In the genomic region with DNA sequence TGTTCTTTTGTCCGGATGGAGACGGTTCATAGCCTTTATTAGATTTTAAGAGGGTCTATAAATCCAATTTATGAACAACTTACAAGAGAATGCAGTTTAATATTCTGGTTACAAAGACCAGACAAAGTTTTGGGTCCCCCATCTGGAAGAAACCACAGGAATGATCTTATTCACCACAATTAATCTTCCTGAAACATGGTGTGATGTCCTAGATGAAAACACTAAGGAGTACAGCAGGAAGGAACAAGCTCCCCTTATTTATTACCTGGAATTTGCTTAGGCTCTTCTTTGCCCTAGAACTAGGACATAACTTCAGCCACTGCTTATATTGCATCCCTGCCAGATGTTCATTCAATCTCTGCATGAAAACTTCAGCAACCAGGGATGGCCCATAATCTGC, we compare ENCODE assay signal across 26 cellular contexts. TPM values are rescaled to one million over a fixed set of nuclear protein-coding genes. Genes with fewer than 3 reads are reported as not detected.
DNase-seq lines count a peak whose midpoint lies in the region; ATAC-seq and TF ChIP-seq lines count a peak whose summit lies in the region.
"Had no signal": no experiment of that assay in that cellular context is flagged by ENCODE, and none has a peak within 500 bp of the region (broad histone marks: within the 10 kb centered on the region; RNA-seq: fewer than 3 reads in every experiment).

No MANE protein-coding gene starts in this region.

- peaks cover 8% of the 10 kb centered on the region for H3K4me1 Mint-ChIP-seq in nephron

- TF ChIP-seq CTCF in BJ (IDR thresholded peaks at IDR 0.05; ENCODE audit: insufficient read depth, low read depth, low read length) (no peak), choroid plexus epithelial cell (conservative IDR thresholded peaks at IDR 0.05; ENCODE audit: low read depth, low read length) (no peak), nephron (IDR thresholded peaks at IDR 0.05; ENCODE audit: unreplicated experiment in 3 of 3) (no peak), dorsolateral prefrontal cortex (IDR thresholded peaks at IDR 0.05 in 54 of 56, conservative IDR thresholded peaks at IDR 0.05 in 2 of 56; ENCODE audit: low read depth in 1 of 56, partially characterized antibody in 56 of 56) (no peak), mucosa of descending colon (IDR thresholded peaks at IDR 0.05) (no peak)

- CTCF ChIA-PET in BJ (lab: Yijun Ruan, JAX) = no interaction called here

- no peak overlapping the region for H3K27ac ChIP-seq in dorsolateral prefrontal cortex
- H3K27ac ChIP-seq: A549, BLaER1 had no signal

- H3K4me1 ChIP-seq in mucosa of descending colon (ENCODE audit: low read depth) = no peaks in the 10 kb centered on the region
- H3K4me1 ChIP-seq: A549, Caco-2 had no signal

- H3K27ac Mint-ChIP-seq in nephron = peak overlapping the region in 2 of 3 experiments; percentile 17 to 52
- H3K27ac Mint-ChIP-seq: CD4-positive, alpha-beta T cell had no signal

- no peaks in the 10 kb centered on the region for H3K27me3 Mint-ChIP-seq in nephron (ENCODE audit: low read depth)
- H3K27me3 Mint-ChIP-seq: CD4-positive, alpha-beta T cell had no signal

- H3K4me3 ChIP-seq in BJ (ENCODE audit: low read depth, low read length) (no peak overlapping the region), choroid plexus epithelial cell (ENCODE audit: low read depth, low read length) (no peak overlapping the region), dorsolateral prefrontal cortex (no peak overlapping the region), mucosa of descending colon (no peak overlapping the region)
- H3K4me3 ChIP-seq: A549, BLaER1, MG63 had no signal

- H3K27me3 ChIP-seq in BJ (ENCODE audit: control insufficient read depth, insufficient read depth, low read length) = no peaks in the 10 kb centered on the region
- H3K27me3 ChIP-seq in dorsolateral prefrontal cortex = peaks cover 0 to 4% (median 0%) of the 10 kb centered on the region in 45 donors
- H3K27me3 ChIP-seq: BLaER1, MG63 had no signal

- H3K9me3 ChIP-seq in mucosa of descending colon = no peaks in the 10 kb centered on the region
- H3K9me3 ChIP-seq: A549, BLaER1, Caco-2, MG63 had no signal

- ATAC-seq in GM18868 (IDR thresholded peaks at IDR 0.05; ENCODE audit: unreplicated experiment) = no peak
- no peak for ATAC-seq in mucosa of descending colon
- ATAC-seq: A549, PC-3 had no signal

- H3K4me3 Mint-ChIP-seq in nephron = no peak overlapping the region
- H3K4me3 Mint-ChIP-seq: CD4-positive, alpha-beta T cell had no signal

- H3K36me3 ChIP-seq in BJ (ENCODE audit: control insufficient read depth, insufficient read depth, low read length) (no peaks in the 10 kb centered on the region), mucosa of descending colon (ENCODE audit: low read depth) (no peaks in the 10 kb centered on the region)
- H3K36me3 ChIP-seq: BLaER1, MG63 had no signal

- H3K9me3 Mint-ChIP-seq in nephron = no peaks in the 10 kb centered on the region
- H3K9me3 Mint-ChIP-seq: CD4-positive, alpha-beta T cell had no signal

- H3K36me3 Mint-ChIP-seq in nephron (ENCODE audit: low read depth) = no peaks in the 10 kb centered on the region

- DNase-seq in BJ (ENCODE audit: low read depth) = peak; percentile 66
- DNase-seq in HCEC 1CT = peak; percentile 53
- DNase-seq in choroid plexus epithelial cell (ENCODE audit: low read depth) = peak; percentile 21
- no peak for DNase-seq in OCI-M1 (lab: John Stamatoyannopoulos, UW)
- no peak for DNase-seq in dorsolateral prefrontal cortex
- no peak for DNase-seq in mucosa of descending colon
- DNase-seq: Caco-2; CD4-positive, alpha-beta T cell; DMS 273 treated with DMSO at 0.1 percent for 48 hours; DMS79 treated with DMSO at 0.1 percent for 48 hours; NCI-H1417; NCI-H2029; NCI-H2171; NCI-H446; NCI-H526 treated with DMSO at 0.1 percent for 48 hours; PC-3; RPMI8226; SHP77 had no signal

- intact Hi-C loops in dorsolateral prefrontal cortex (cut with DNase I) = no loop called here
- intact Hi-C loops in mucosa of descending colon (cut with DNase I, micrococcal nuclease) = no loop called here

- POLR2A ChIA-PET in BJ (lab: Charles Lee) = interaction anchor here (0.7 kb wide), 1 partner anchor 38 kb away, joined by 3 read pairs; no protein-coding TSS in a partner anchor

RNA-seq across cellular contexts. Expression of a gene that starts 17.0 kb away (rescaled TPM):
- not detected in 2 replicates for polyA plus RNA-seq in BJ (2011; rRNA removed)
- not detected in 2 replicates for polyA minus RNA-seq in BJ (2011; rRNA and poly(A)+ RNA removed)
- total RNA-seq in dorsolateral prefrontal cortex (under 1 TPM in 1 of 120 experiments, not detected in 119; 0.27 TPM), mucosa of descending colon (not detected)
- total RNA-seq: Caco-2; CD4-positive, alpha-beta T cell; G401; H4; LHCN-M2; PC-3 had no signal
- polyA plus RNA-seq: A549 had no signal

Comparison
In these comparisons a context has a peak if more than half of its experiments do, and no peak if none do; other contexts are left out.
1. DNase-seq: peak in BJ (single experiment), HCEC 1CT (single experiment) and choroid plexus epithelial cell (single experiment); none in OCI-M1 (single experiment), dorsolateral prefrontal cortex (0 of 10) and mucosa of descending colon (0 of 3).